Comparison of ENCODE assay signal across 24 cellular contexts in genomic region chr2:179854891-179855290, GRCh38. TPM values are rescaled to one million over a fixed set of nuclear protein-coding genes. Genes with fewer than 3 reads are reported as not detected.
"Had no signal": no experiment of that assay in that cellular context is flagged by ENCODE, and none has a peak within 500 bp of the region (broad histone marks: within the 10 kb centered on the region; RNA-seq: fewer than 3 reads in every experiment).

No MANE protein-coding gene starts in this region.

- H3K4me3 Mint-ChIP-seq: IgD-negative memory B cell, T-cell had no signal

- ATAC-seq: K562, Panc1, PC-3, T-cell had no signal

- H3K27ac ChIP-seq: HL-60, KMS-11, RWPE1 had no signal

- H3K4me3 ChIP-seq: K562 had no signal

- H3K27ac Mint-ChIP-seq: IgD-negative memory B cell, T-cell had no signal

- DNase-seq: Kasumi-1, NCI-H1092 treated with DMSO at 0.1 percent for 48 hours, NCI-H1436, NCI-H187, NCI-H2029, NCI-H2081 treated with DMSO at 0.1 percent for 48 hours, NCI-H2171, NCI-H226, NCI-H446, NCI-H510A, NCI-H524 treated with DMSO at 0.1 percent for 48 hours, NCI-H69, NCI-H774, PC-3, SHP77, SW 1271, T-cell had no signal

- H3K9ac ChIP-seq: KMS-11 had no signal

- H3K36me3 Mint-ChIP-seq: IgD-negative memory B cell, T-cell had no signal

- H3K4me2 ChIP-seq: KMS-11 had no signal

RNA-seq across cellular contexts. Expression of gene ZNF385B, which starts 6.5 kb away (rescaled TPM):
- total RNA-seq: K562, SK-MEL-5 had no signal
- polyA plus RNA-seq: IgD-negative memory B cell had no signal
